In genomic region chr6:143773503-143773902, GRCh38 we compare ENCODE assay signal across 1 cellular context.
TF ChIP-seq lines count a peak whose summit lies in the region.

No MANE protein-coding gene starts in this region.

TF ChIP-seq in IMR-90, 13 proteins besides CTCF, POLR2A, EP300 and RAD21 (continued from another document):
- TF ChIP-seq FOS (IDR thresholded peaks at IDR 0.05; ENCODE audit: low read depth, low read length) (no peak), CEBPB (IDR thresholded peaks at IDR 0.05; ENCODE audit: low read depth, low read length) (peak; percentile 85), MXI1 (IDR thresholded peaks at IDR 0.05; ENCODE audit: borderline replicate concordance, low read depth, low read length) (no peak), RFX5 (IDR thresholded peaks at IDR 0.05; ENCODE audit: low read depth, low read length) (no peak)
TF ChIP-seq in IMR-90: peak in this region for 1.
